28 cellular contexts compared by ENCODE assay signal in genomic region chr10:86765548-86765947, GRCh38.
"Had no signal": no experiment of that assay in that cellular context is flagged by ENCODE, and none has a peak within 500 bp of the region (broad histone marks: within the 10 kb centered on the region; RNA-seq: fewer than 3 reads in every experiment).

No MANE protein-coding gene starts in this region.

- H3K36me3 ChIP-seq: esophagus squamous epithelium, heart right ventricle, ovary, sigmoid colon, tibial artery had no signal

- H3K4me3 Mint-ChIP-seq: immature natural killer cell; memory B cell; naive B cell; natural killer cell treated with Interleukin-12 subunit alpha and Interleukin-12 subunit beta and Interleukin-15 and Interleukin-18, amount 100 ng/mL, for 72 hours; stimulated activated memory B cell treated with anti-CD40 and anti-IgM and Interleukin-4, amounts not matched to agents 10 μg/mL and 1 μg/mL and 100 μg/mL, for 72 hours; type B pancreatic cell had no signal

- H3K9me3 Mint-ChIP-seq: immature natural killer cell; memory B cell; naive B cell; natural killer cell treated with Interleukin-12 subunit alpha and Interleukin-12 subunit beta and Interleukin-15 and Interleukin-18, amount 100 ng/mL, for 72 hours; stimulated activated memory B cell treated with anti-CD40 and anti-IgM and Interleukin-4, amounts not matched to agents 10 μg/mL and 1 μg/mL and 100 μg/mL, for 72 hours had no signal

- DNase-seq: dermis blood vessel endothelial cell; effector memory CD4-positive, alpha-beta T cell; erythroblast; esophagus squamous epithelium; foreskin melanocyte; glutamatergic neuron; heart right ventricle; hippocampal formation; immature natural killer cell; mucosa of descending colon; naive B cell; nucleus accumbens; ovary; posterior cingulate gyrus; psoas muscle; right cardiac atrium; sigmoid colon; stimulated activated CD4-positive, alpha-beta T cell treated with anti-CD3 and anti-CD28 coated beads, Interleukin-4, amount 100 ng/mL, for 4 hours; stimulated activated naive CD8-positive, alpha-beta T cell treated with anti-CD3 and anti-CD28 coated beads, Interleukin-15, Interleukin-2, amounts not matched to agents 100 U/mL and 50 U/mL, for 24 hours; substantia nigra; testis; tibial artery had no signal

- H3K27ac ChIP-seq: coronary artery, esophagus squamous epithelium, heart right ventricle, ovary, psoas muscle, testis had no signal

- H3K4me1 Mint-ChIP-seq: naive B cell had no signal

- H3K27ac Mint-ChIP-seq: immature natural killer cell; memory B cell; natural killer cell treated with Interleukin-12 subunit alpha and Interleukin-12 subunit beta and Interleukin-15 and Interleukin-18, amount 100 ng/mL, for 72 hours; stimulated activated memory B cell treated with anti-CD40 and anti-IgM and Interleukin-4, amounts not matched to agents 10 μg/mL and 1 μg/mL and 100 μg/mL, for 72 hours; type B pancreatic cell had no signal

- ATAC-seq: heart right ventricle; mucosa of descending colon; natural killer cell treated with Interleukin-12 subunit alpha and Interleukin-12 subunit beta and Interleukin-15 and Interleukin-18, amount 100 ng/mL, for 72 hours; psoas muscle; right cardiac atrium; stimulated activated memory B cell treated with anti-CD40 and anti-IgM and Interleukin-4, amounts not matched to agents 10 μg/mL and 1 μg/mL and 100 μg/mL, for 72 hours; stimulated activated naive CD8-positive, alpha-beta T cell treated with anti-CD3 and anti-CD28 coated beads, Interleukin-15, Interleukin-2, amounts not matched to agents 100 U/mL and 50 U/mL, for 24 hours had no signal

- H3K27me3 ChIP-seq: ovary, sigmoid colon, testis, tibial artery had no signal

- H3K36me3 Mint-ChIP-seq: naive B cell; natural killer cell treated with Interleukin-12 subunit alpha and Interleukin-12 subunit beta and Interleukin-15 and Interleukin-18, amount 100 ng/mL, for 72 hours; stimulated activated memory B cell treated with anti-CD40 and anti-IgM and Interleukin-4, amounts not matched to agents 10 μg/mL and 1 μg/mL and 100 μg/mL, for 72 hours had no signal

- H3K27me3 Mint-ChIP-seq: memory B cell; stimulated activated memory B cell treated with anti-CD40 and anti-IgM and Interleukin-4, amounts not matched to agents 10 μg/mL and 1 μg/mL and 100 μg/mL, for 72 hours; type B pancreatic cell had no signal

- H3K4me3 ChIP-seq: coronary artery, esophagus squamous epithelium, heart right ventricle, lung, mucosa of descending colon, ovary, psoas muscle, sigmoid colon, testis, tibial artery had no signal
